In the genomic region with DNA sequence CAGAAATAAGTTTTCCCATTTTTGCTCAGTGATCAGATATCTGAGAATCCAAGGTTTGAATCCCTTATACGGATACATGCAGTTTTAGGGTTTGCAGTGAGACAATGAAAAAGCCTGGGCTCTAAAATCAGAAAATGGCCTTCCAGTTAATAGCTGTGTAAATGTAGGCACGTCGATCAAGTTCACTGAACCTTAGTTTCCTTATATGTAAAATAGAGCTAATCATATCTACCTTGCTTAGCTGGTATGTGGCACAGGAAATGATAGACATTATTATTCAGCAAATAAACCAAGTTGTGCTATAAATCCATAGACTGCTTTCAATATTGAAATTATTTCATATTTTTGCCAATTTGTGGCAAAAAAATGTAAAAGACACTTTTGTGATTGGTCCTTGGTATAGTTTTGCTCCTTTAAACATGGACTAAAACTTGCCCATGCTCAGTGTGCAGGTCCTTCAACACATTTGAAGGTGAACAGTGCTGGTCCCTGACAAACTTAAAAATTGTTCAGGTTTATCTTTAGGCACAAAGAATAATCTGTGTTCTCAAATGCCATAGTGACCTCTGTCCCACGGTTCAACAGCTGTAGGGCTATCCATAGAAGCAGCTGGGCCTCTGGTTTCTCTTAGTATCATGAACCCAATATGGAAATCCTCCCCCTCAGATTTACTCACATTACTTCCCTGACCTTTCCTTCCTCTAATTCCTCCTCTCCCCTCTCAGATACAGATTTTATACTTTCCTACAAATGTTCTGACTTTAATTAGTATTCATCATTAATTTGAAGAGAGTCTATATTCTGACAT, we compare ENCODE assay signal across 1 cellular context.
TF ChIP-seq lines count a peak whose summit lies in the region.

No MANE protein-coding gene starts in this region.

TF ChIP-seq in K562, 482 proteins besides CTCF, POLR2A, EP300 and RAD21 (continued from another document):
- TF ChIP-seq CBX2 (IDR thresholded peaks at IDR 0.05; ENCODE audit: insufficient read depth, low read length, poor library complexity, severe bottlenecking) (no peak), KDM1A (IDR thresholded peaks at IDR 0.05) (peak in 1 of 2 experiments; percentile 42; a peak in 2 of 4 replicates)
